20 cellular contexts compared by ENCODE assay signal in the genomic region with DNA sequence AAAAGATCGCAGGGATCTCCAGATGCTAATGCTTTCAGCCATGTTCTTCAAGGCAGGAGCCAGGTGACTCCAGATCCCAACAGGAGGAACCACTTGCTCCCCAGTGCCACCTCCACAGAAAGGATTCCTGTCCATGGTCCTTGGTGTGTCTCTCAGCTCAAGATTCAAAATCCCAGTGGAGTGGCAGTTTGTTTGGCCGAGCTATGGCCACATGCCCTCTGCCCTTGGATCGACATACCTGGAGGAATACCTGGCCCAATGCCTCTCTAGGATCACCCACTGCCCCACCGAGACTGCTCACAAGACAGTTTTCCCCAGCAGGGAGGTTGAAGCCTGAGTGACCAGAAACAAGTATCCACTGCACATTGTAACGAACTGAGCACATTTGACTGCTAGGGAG. TPM values are rescaled to one million over a fixed set of nuclear protein-coding genes. Genes with fewer than 3 reads are reported as not detected.
DNase-seq lines count a peak whose midpoint lies in the region; ATAC-seq and TF ChIP-seq lines count a peak whose summit lies in the region.
"Had no signal": no experiment of that assay in that cellular context is flagged by ENCODE, and none has a peak within 500 bp of the region (broad histone marks: within the 10 kb centered on the region; RNA-seq: fewer than 3 reads in every experiment).

No MANE protein-coding gene starts in this region.

- H3K4me1 Mint-ChIP-seq in HFFc6 (ENCODE audit: low read depth): no peaks in the 10 kb centered on the region

- no peak overlapping the region for H3K27ac ChIP-seq in caudate nucleus (ENCODE audit: low read depth, low read length)
- H3K27ac ChIP-seq: colonic mucosa had no signal

- no peak overlapping the region for H3K4me3 Mint-ChIP-seq in HFFc6
- H3K4me3 Mint-ChIP-seq: activated naive CD4-positive, alpha-beta T cell treated with anti-CD3 and anti-CD28 coated beads for 36 hours; CD4-positive, alpha-beta T cell; naive B cell; stimulated activated naive CD8-positive, alpha-beta T cell treated with anti-CD3 and anti-CD28 coated beads, Interleukin-15, amount 100 ng/mL, for 72 hours had no signal

- DNase-seq in activated CD8-positive, alpha-beta memory T cell treated with anti-CD3 and anti-CD28 coated beads for 24 hours: peak; percentile 51
- no peak for DNase-seq in activated CD8-positive, alpha-beta memory T cell treated with anti-CD3 and anti-CD28 coated beads, Interleukin-2, amount 50 U/mL, for 4 hours
- DNase-seq in HFFc6 (peak; percentile 0), lower leg skin (ENCODE audit: low spot score in 2 of 2) (peak; percentile 13 to 68), caudate nucleus (lab: John Stamatoyannopoulos, UW) (no peak)
- peak; percentile 22 for DNase-seq in stimulated activated CD8-positive, alpha-beta memory T cell treated with anti-CD3 and anti-CD28 coated beads, Interleukin-4, amount 100 ng/mL, for 48 hours
- DNase-seq: activated naive CD4-positive, alpha-beta T cell treated with anti-CD3 and anti-CD28 coated beads for 36 hours; colonic mucosa; DMS79; Kasumi-1; naive B cell; NCI-H1417; NCI-H774 had no signal

- no peak for TF ChIP-seq POLR2A in lower leg skin (IDR thresholded peaks at IDR 0.05)

- intact Hi-C loops in lower leg skin (cut with DNase I; ENCODE audit: low total_unique reads): no loop called here

- no peak overlapping the region for H3K27ac Mint-ChIP-seq in HFFc6
- H3K27ac Mint-ChIP-seq: activated naive CD4-positive, alpha-beta T cell treated with anti-CD3 and anti-CD28 coated beads for 36 hours; CD4-positive, alpha-beta T cell; naive B cell; stimulated activated naive CD8-positive, alpha-beta T cell treated with anti-CD3 and anti-CD28 coated beads, Interleukin-15, amount 100 ng/mL, for 72 hours had no signal

- no peaks in the 10 kb centered on the region for H3K9me3 Mint-ChIP-seq in HFFc6
- H3K9me3 Mint-ChIP-seq: activated naive CD4-positive, alpha-beta T cell treated with anti-CD3 and anti-CD28 coated beads for 36 hours; CD4-positive, alpha-beta T cell; stimulated activated naive CD8-positive, alpha-beta T cell treated with anti-CD3 and anti-CD28 coated beads, Interleukin-15, amount 100 ng/mL, for 72 hours had no signal

- no peak for TF ChIP-seq CTCF in HFFc6 (IDR thresholded peaks at IDR 0.05)
- no peak for TF ChIP-seq CTCF in lower leg skin (IDR thresholded peaks at IDR 0.05)

- ATAC-seq in GM21360 (IDR thresholded peaks at IDR 0.05; ENCODE audit: unreplicated experiment) (no peak), GM18511 (IDR thresholded peaks at IDR 0.05; ENCODE audit: unreplicated experiment) (no peak)
- ATAC-seq: HCT116; stimulated activated naive CD8-positive, alpha-beta T cell treated with anti-CD3 and anti-CD28 coated beads, Interleukin-15, amount 100 ng/mL, for 72 hours had no signal

- H3K36me3 Mint-ChIP-seq in HFFc6 (ENCODE audit: low read depth): no peaks in the 10 kb centered on the region
- H3K36me3 Mint-ChIP-seq: naive B cell had no signal

- 75 to 81% methylated on average over 5 of the region's 5 CpGs for WGBS in lower leg skin, 2 donors

- no peak overlapping the region for H3K4me3 ChIP-seq in lower leg skin (ENCODE audit: low read depth, poor library complexity, severe bottlenecking)
- H3K4me3 ChIP-seq: colonic mucosa had no signal

- H3K27me3 Mint-ChIP-seq in HFFc6 (ENCODE audit: insufficient read depth): peaks cover 12% of the 10 kb centered on the region
- H3K27me3 Mint-ChIP-seq: CD4-positive, alpha-beta T cell; stimulated activated naive CD8-positive, alpha-beta T cell treated with anti-CD3 and anti-CD28 coated beads, Interleukin-15, amount 100 ng/mL, for 72 hours had no signal

RNA-seq across cellular contexts. Expression of a gene that starts 3.9 kb away (rescaled TPM):
- total RNA-seq in HFFc6 (2021; fragmentation: NEBNext Ultra II Directional; extraction: Animal tissue kit (Norgen Biotek cat#: 25700)): not detected
- 100 to 1,000 TPM in 1 of 4 donors, 10 to 100 TPM in 3; 50.5 to 118 (median 61.8) TPM for total RNA-seq in lower leg skin
- total RNA-seq: activated naive CD4-positive, alpha-beta T cell treated with anti-CD3 and anti-CD28 coated beads for 36 hours; CD4-positive, alpha-beta T cell; pulmonary artery endothelial cell had no signal

RNA-seq across cellular contexts. Expression of a gene that starts 18.5 kb away (rescaled TPM):
- total RNA-seq in HFFc6 (2021; fragmentation: NEBNext Ultra II Directional; extraction: Animal tissue kit (Norgen Biotek cat#: 25700)): 1 to 10 TPM in 4 of 6 experiments, under 1 TPM in 2; 0.31 to 3.7 (median 2.9) TPM
- 1 to 10 TPM in 3 of 4 donors, under 1 TPM in 1; 0.55 to 4.1 (median 2.0) TPM for total RNA-seq in lower leg skin
- total RNA-seq: HT-29 had no signal

Comparison
In these comparisons a context has a peak if more than half of its experiments do, and no peak if none do; other contexts are left out.
1. DNase-seq: peak in activated CD8-positive, alpha-beta memory T cell treated with anti-CD3 and anti-CD28 coated beads for 24 hours (single experiment), HFFc6 (single experiment), lower leg skin (2 of 2) and stimulated activated CD8-positive, alpha-beta memory T cell treated with anti-CD3 and anti-CD28 coated beads, Interleukin-4, amount 100 ng/mL, for 48 hours (single experiment); none in activated CD8-positive, alpha-beta memory T cell treated with anti-CD3 and anti-CD28 coated beads, Interleukin-2, amount 50 U/mL, for 4 hours (single experiment) and caudate nucleus (0 of 61).
2. RNA of a gene that starts 3.9 kb away (total RNA-seq): 50.5 to 118 TPM in lower leg skin; not detected in HFFc6; every median in the first group is over 10 times any median in the second.